In the genomic region with DNA sequence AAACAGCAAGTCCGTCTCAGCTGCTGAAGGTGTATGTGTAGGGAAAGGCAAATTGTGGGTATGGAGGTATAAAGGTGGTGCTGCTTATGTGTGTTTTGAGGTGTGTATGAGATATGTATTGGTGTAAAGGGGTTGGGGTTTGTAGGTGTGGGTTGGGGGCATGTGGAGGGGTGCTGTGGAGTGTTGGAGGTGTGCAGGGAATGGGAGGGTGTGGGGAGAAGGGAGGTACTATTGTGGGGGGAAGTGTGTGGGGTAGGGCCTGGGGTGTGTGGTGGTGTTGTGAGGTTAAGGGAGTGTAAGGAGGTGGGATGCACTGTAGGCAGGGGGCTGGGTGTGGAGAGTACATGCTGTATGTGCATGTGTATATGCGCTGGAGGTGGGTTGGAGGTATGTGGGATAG, we compare ENCODE assay signal across 9 cellular contexts. TPM values are rescaled to one million over a fixed set of nuclear protein-coding genes. Genes with fewer than 3 reads are reported as not detected.
DNase-seq lines count a peak whose midpoint lies in the region; ATAC-seq and TF ChIP-seq lines count a peak whose summit lies in the region.
"Had no signal": no experiment of that assay in that cellular context is flagged by ENCODE, and none has a peak within 500 bp of the region (broad histone marks: within the 10 kb centered on the region; RNA-seq: fewer than 3 reads in every experiment).

No MANE protein-coding gene starts in this region.

- H3K9me2 ChIP-seq in GM23338 (ENCODE audit: insufficient read depth) = no peaks in the 10 kb centered on the region

- H3K9me3 ChIP-seq in left ventricle myocardium inferior (replicated peaks) = no peaks in the 10 kb centered on the region
- H3K9me3 ChIP-seq in sigmoid colon = no peaks in the 10 kb centered on the region

- ATAC-seq in GM23338 (peak; percentile 15; the same call in 2 of the 3 replicates), HG03432 (IDR thresholded peaks at IDR 0.05; ENCODE audit: unreplicated experiment) (no peak)
- ATAC-seq in activated T-helper 17 cell treated with anti-CD3 and anti-CD28 coated beads, Interleukin-2, amount 50 U/mL, for 72 hours (replicated peaks) = no peak

- peaks cover 31% of the 10 kb centered on the region for H3K4me1 Mint-ChIP-seq in GM23338
- H3K4me1 Mint-ChIP-seq in activated T-helper 17 cell treated with anti-CD3 and anti-CD28 coated beads, Interleukin-2, amount 50 U/mL, for 72 hours = peaks cover 61% of the 10 kb centered on the region

- H3K4me1 ChIP-seq in GM23338 (ENCODE audit: insufficient read depth) (peaks cover 16% of the 10 kb centered on the region; the same call in 1 of the 2 replicates), left ventricle myocardium inferior (peaks cover 83% of the 10 kb centered on the region), sigmoid colon (peaks cover 0 to 73% (median 67%) of the 10 kb centered on the region in 4 donors)

- 75 to 81% methylated on average over 2 of the region's 2 CpGs for WGBS in sigmoid colon, 2 donors

- H3K4me3 ChIP-seq in GM23338 = no peak overlapping the region
- peak overlapping the region; percentile 23 for H3K4me3 ChIP-seq in left ventricle myocardium inferior
- no peak overlapping the region for H3K4me3 ChIP-seq in sigmoid colon

- H3K27ac Mint-ChIP-seq in GM23338 = peak overlapping the region; percentile 65; the same call in 1 of the 2 replicates
- H3K27ac Mint-ChIP-seq in activated T-helper 17 cell treated with anti-CD3 and anti-CD28 coated beads, Interleukin-2, amount 50 U/mL, for 72 hours = peak overlapping the region; percentile 89

- H3K36me3 Mint-ChIP-seq in GM23338 (ENCODE audit: low read depth) = peaks cover 27% of the 10 kb centered on the region
- H3K36me3 Mint-ChIP-seq in activated T-helper 17 cell treated with anti-CD3 and anti-CD28 coated beads, Interleukin-2, amount 50 U/mL, for 72 hours (ENCODE audit: low read depth) = peaks cover 39% of the 10 kb centered on the region

- no peaks in the 10 kb centered on the region for H3K27me3 Mint-ChIP-seq in GM23338 (ENCODE audit: insufficient read depth, low read depth, poor library complexity)
- H3K27me3 Mint-ChIP-seq in activated T-helper 17 cell treated with anti-CD3 and anti-CD28 coated beads, Interleukin-2, amount 50 U/mL, for 72 hours = no peaks in the 10 kb centered on the region

- intact Hi-C loops in left ventricle myocardium inferior (cut with micrococcal nuclease) (no loop called here), sigmoid colon (cut with DNase I) (loop anchor here (2.0 kb wide), 1 partner anchor 22 kb away; no protein-coding TSS in a partner anchor)

- peaks cover 70% of the 10 kb centered on the region for H4K20me1 ChIP-seq in GM23338 (replicated peaks; ENCODE audit: insufficient read depth)

- H3F3A ChIP-seq in GM23338 (replicated peaks; ENCODE audit: low read depth) = no peaks in the 10 kb centered on the region

- H3K27me3 ChIP-seq in GM23338 (ENCODE audit: insufficient read depth) (no peaks in the 10 kb centered on the region), left ventricle myocardium inferior (ENCODE audit: low read depth) (no peaks in the 10 kb centered on the region), sigmoid colon (no peaks in the 10 kb centered on the region)

- H3K4me2 ChIP-seq in GM23338 = no peak overlapping the region

- no peak overlapping the region for H2AFZ ChIP-seq in GM23338

- peaks cover 8% of the 10 kb centered on the region; the same call in 2 of the 3 replicates for H3K9me3 Mint-ChIP-seq in GM23338
- no peaks in the 10 kb centered on the region for H3K9me3 Mint-ChIP-seq in activated T-helper 17 cell treated with anti-CD3 and anti-CD28 coated beads, Interleukin-2, amount 50 U/mL, for 72 hours

- no peak overlapping the region for H3K4me3 Mint-ChIP-seq in GM23338
- peak overlapping the region; percentile 82 for H3K4me3 Mint-ChIP-seq in activated T-helper 17 cell treated with anti-CD3 and anti-CD28 coated beads, Interleukin-2, amount 50 U/mL, for 72 hours

- H3K36me3 ChIP-seq in GM23338 (ENCODE audit: insufficient read depth) (no peaks in the 10 kb centered on the region; the same call in 1 of the 2 replicates), left ventricle myocardium inferior (no peaks in the 10 kb centered on the region), sigmoid colon (peaks cover 0 to 4% (median 0%) of the 10 kb centered on the region in 4 donors)

- H3K27ac ChIP-seq in GM23338 (ENCODE audit: low read depth) (no peak overlapping the region), left ventricle myocardium inferior (replicated peaks) (peak overlapping the region; percentile 82), sigmoid colon (peak overlapping the region; percentile 62 to 86 (median 74))

- no peak for TF ChIP-seq EP300 in sigmoid colon (IDR thresholded peaks at IDR 0.05)

- TF ChIP-seq POLR2A in sigmoid colon (IDR thresholded peaks at IDR 0.05) = no peak

- DNase-seq in GM23338 (ENCODE audit: low spot score) (no peak), left ventricle myocardium inferior (no peak), sigmoid colon (no peak), KG1 (lab: John Stamatoyannopoulos, UW) (no peak), NCI-H774 (lab: John Stamatoyannopoulos, UW) (no peak)
- no peak for DNase-seq in stimulated activated CD4-positive, alpha-beta T cell treated with anti-CD3 and anti-CD28 coated beads, Interleukin-4, amount 100 ng/mL, for 24 hours
- DNase-seq: DMS79 had no signal

- H3K79me2 ChIP-seq in GM23338 (replicated peaks; ENCODE audit: insufficient read depth) = peaks cover 90% of the 10 kb centered on the region

- TF ChIP-seq CTCF in GM23338 (conservative IDR thresholded peaks at IDR 0.05; ENCODE audit: low read depth in 2 of 2) = no peak
- TF ChIP-seq CTCF in left ventricle myocardium inferior (IDR thresholded peaks at IDR 0.05; ENCODE audit: borderline replicate concordance) = no peak
- no peak for TF ChIP-seq CTCF in sigmoid colon (IDR thresholded peaks at IDR 0.05)

TF ChIP-seq in GM23338, 12 proteins besides CTCF, POLR2A, EP300 and RAD21:
- TF ChIP-seq STAT1 (IDR thresholded peaks at IDR 0.05; ENCODE audit: unreplicated experiment) (no peak), EZH2phosphoT487 (IDR thresholded peaks at IDR 0.05; ENCODE audit: unreplicated experiment) (no peak), CREB1 (CRISPR knock-in tag; IDR thresholded peaks at IDR 0.05; ENCODE audit: low read depth) (no peak), JUNB (IDR thresholded peaks at IDR 0.05; ENCODE audit: unreplicated experiment) (no peak), ZNF331 (CRISPR knock-in tag; IDR thresholded peaks at IDR 0.05; ENCODE audit: low read depth) (no peak), ZNF114 (CRISPR knock-in tag; IDR thresholded peaks at IDR 0.05) (no peak)
- TF ChIP-seq, protein P1, sequence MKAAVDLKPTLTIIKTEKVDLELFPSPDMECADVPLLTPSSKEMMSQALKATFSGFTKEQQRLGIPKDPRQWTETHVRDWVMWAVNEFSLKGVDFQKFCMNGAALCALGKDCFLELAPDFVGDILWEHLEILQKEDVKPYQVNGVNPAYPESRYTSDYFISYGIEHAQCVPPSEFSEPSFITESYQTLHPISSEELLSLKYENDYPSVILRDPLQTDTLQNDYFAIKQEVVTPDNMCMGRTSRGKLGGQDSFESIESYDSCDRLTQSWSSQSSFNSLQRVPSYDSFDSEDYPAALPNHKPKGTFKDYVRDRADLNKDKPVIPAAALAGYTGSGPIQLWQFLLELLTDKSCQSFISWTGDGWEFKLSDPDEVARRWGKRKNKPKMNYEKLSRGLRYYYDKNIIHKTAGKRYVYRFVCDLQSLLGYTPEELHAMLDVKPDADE (IDR thresholded peaks at IDR 0.05) = no peak
- TF ChIP-seq, protein P2, sequence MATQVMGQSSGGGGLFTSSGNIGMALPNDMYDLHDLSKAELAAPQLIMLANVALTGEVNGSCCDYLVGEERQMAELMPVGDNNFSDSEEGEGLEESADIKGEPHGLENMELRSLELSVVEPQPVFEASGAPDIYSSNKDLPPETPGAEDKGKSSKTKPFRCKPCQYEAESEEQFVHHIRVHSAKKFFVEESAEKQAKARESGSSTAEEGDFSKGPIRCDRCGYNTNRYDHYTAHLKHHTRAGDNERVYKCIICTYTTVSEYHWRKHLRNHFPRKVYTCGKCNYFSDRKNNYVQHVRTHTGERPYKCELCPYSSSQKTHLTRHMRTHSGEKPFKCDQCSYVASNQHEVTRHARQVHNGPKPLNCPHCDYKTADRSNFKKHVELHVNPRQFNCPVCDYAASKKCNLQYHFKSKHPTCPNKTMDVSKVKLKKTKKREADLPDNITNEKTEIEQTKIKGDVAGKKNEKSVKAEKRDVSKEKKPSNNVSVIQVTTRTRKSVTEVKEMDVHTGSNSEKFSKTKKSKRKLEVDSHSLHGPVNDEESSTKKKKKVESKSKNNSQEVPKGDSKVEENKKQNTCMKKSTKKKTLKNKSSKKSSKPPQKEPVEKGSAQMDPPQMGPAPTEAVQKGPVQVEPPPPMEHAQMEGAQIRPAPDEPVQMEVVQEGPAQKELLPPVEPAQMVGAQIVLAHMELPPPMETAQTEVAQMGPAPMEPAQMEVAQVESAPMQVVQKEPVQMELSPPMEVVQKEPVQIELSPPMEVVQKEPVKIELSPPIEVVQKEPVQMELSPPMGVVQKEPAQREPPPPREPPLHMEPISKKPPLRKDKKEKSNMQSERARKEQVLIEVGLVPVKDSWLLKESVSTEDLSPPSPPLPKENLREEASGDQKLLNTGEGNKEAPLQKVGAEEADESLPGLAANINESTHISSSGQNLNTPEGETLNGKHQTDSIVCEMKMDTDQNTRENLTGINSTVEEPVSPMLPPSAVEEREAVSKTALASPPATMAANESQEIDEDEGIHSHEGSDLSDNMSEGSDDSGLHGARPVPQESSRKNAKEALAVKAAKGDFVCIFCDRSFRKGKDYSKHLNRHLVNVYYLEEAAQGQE (IDR thresholded peaks at IDR 0.05; ENCODE audit: unreplicated experiment) = no peak

RNA-seq across cellular contexts. Expression of a gene that starts 15.7 kb away (rescaled TPM):
- total RNA-seq in GM23338 (2014; rRNA removed; shearing (Covaris generic)) = 35.1 and 42.9 TPM in 2 replicates
- polyA plus RNA-seq in GM23338 (2016; fragmentation: Nextera tagmentation; extraction: Ambion mirVana) (133 and 136 TPM in 2 replicates), sigmoid colon (10 to 100 TPM; 58.9 to 80.9 (median 77.5) TPM)
- 10 to 100 TPM; 46.9 to 59.8 TPM for total RNA-seq in activated T-helper 17 cell treated with anti-CD3 and anti-CD28 coated beads, Interleukin-2, amount 50 U/mL, for 72 hours
- total RNA-seq in left ventricle myocardium inferior (31.0 TPM), sigmoid colon (10 to 100 TPM; 33.1 to 41.0 (median 36.6) TPM)

RNA-seq across cellular contexts. Expression of a gene that starts 18.7 kb away (rescaled TPM):
- total RNA-seq in GM23338 (2014; rRNA removed; shearing (Covaris generic)) = 66.1 and 79.9 TPM in 2 replicates
- polyA plus RNA-seq in GM23338 (2016; fragmentation: Nextera tagmentation; extraction: Ambion mirVana) = 13.5 and 14.0 TPM in 2 replicates
- 100 to 1,000 TPM; 140 to 169 TPM for total RNA-seq in activated T-helper 17 cell treated with anti-CD3 and anti-CD28 coated beads, Interleukin-2, amount 50 U/mL, for 72 hours
- total RNA-seq in left ventricle myocardium inferior = 12.6 TPM
- 10 to 100 TPM in 3 of 4 donors, 1 to 10 TPM in 1; 9.6 to 36.0 (median 13.5) TPM for total RNA-seq in sigmoid colon
- 10 to 100 TPM in 2 of 3 donors, 1 to 10 TPM in 1; 7.8 to 88.0 (median 11.3) TPM for polyA plus RNA-seq in sigmoid colon
